In genomic region chr10:69901623-69902505, GRCh38 we compare ENCODE assay signal across 9 cellular contexts.
A peak's percentile ranks its signal among the peaks of the same experiment; 100 is the strongest.
DNase-seq lines count a peak whose midpoint lies in the region; ATAC-seq and TF ChIP-seq lines count a peak whose summit lies in the region.
"Had no signal": no experiment of that assay in that cellular context is flagged by ENCODE, and none has a peak within 500 bp of the region (broad histone marks: within the 10 kb centered on the region; RNA-seq: fewer than 3 reads in every experiment).

No MANE protein-coding gene starts in this region.

- H3K27ac ChIP-seq in sigmoid colon = no peak overlapping the region

- H3K4me3 Mint-ChIP-seq in WTC11 = no peak overlapping the region
- H3K4me3 Mint-ChIP-seq: activated T-cell treated with anti-CD3 and anti-CD28 coated beads, Interleukin-2, amount 50 U/mL, for 4 hours had no signal

- H3K36me3 Mint-ChIP-seq in WTC11 = no peaks in the 10 kb centered on the region

- ATAC-seq in WTC11 = peak; percentile 86
- peak; percentile 74 for ATAC-seq in Right ventricle myocardium superior (ENCODE audit: poor library complexity)
- no peak for ATAC-seq in HG03097 (IDR thresholded peaks at IDR 0.05; ENCODE audit: low FRiP score, unreplicated experiment)
- ATAC-seq in HG03139 (IDR thresholded peaks at IDR 0.05; ENCODE audit: unreplicated experiment) = no peak

- TF ChIP-seq EP300 in sigmoid colon (IDR thresholded peaks at IDR 0.05) = no peak

- CTCF ChIA-PET in WTC11 (lab: Charles Lee) = interaction anchor here (0.6 to 4.5 kb wide), 18 partner anchors 9 to 244 kb away, joined by 3 to 126 read pairs (median 6); partner anchors contain the start of genes COL13A1 and TYSND1

- intact Hi-C loops in Right ventricle myocardium superior (cut with DNase I) (no loop called here), sigmoid colon (cut with DNase I) (no loop called here)

- H3K4me1 Mint-ChIP-seq in WTC11 = peaks cover 35% of the 10 kb centered on the region

- POLR2A ChIA-PET in WTC11 (lab: Charles Lee) = no interaction called here

- H3K27me3 Mint-ChIP-seq in WTC11 (ENCODE audit: low read depth) = peaks cover 3% of the 10 kb centered on the region

- peak; percentile 11 for DNase-seq in NCI-H1436 (lab: John Stamatoyannopoulos, UW)
- no peak for DNase-seq in NCI-H1436 treated with DMSO at 0.1 percent for 48 hours (lab: John Stamatoyannopoulos, UW)
- peak; percentile 48 for DNase-seq in HT1080 (ENCODE audit: low read depth)
- peak; percentile 77 for DNase-seq in WTC11 (ENCODE audit: low spot score)
- no peak for DNase-seq in Right ventricle myocardium superior
- no peak for DNase-seq in sigmoid colon
- DNase-seq: activated T-cell treated with anti-CD3 and anti-CD28 coated beads, Interleukin-2, amount 50 U/mL, for 4 hours had no signal

- H3K27me3 ChIP-seq in sigmoid colon = no peaks in the 10 kb centered on the region

- no peaks in the 10 kb centered on the region for H3K9me3 ChIP-seq in sigmoid colon

- peaks cover 0 to 7% (median 0%) of the 10 kb centered on the region in 4 donors for H3K4me1 ChIP-seq in sigmoid colon

- TF ChIP-seq POLR2A in sigmoid colon (IDR thresholded peaks at IDR 0.05) = no peak

- 46 to 65% methylated on average over 10 of the region's 10 CpGs for WGBS in sigmoid colon, 2 donors

- no peaks in the 10 kb centered on the region for H3K9me3 Mint-ChIP-seq in WTC11
- H3K9me3 Mint-ChIP-seq: activated T-cell treated with anti-CD3 and anti-CD28 coated beads, Interleukin-2, amount 50 U/mL, for 4 hours had no signal

- H3K4me3 ChIP-seq in sigmoid colon = no peak overlapping the region

- H3K36me3 ChIP-seq in sigmoid colon = no peaks in the 10 kb centered on the region

- peak overlapping the region; percentile 86 for H3K27ac Mint-ChIP-seq in WTC11

- TF ChIP-seq CTCF in WTC11 (IDR thresholded peaks at IDR 0.05) (peak; percentile 61; the same call in 1 of the 2 replicates), sigmoid colon (IDR thresholded peaks at IDR 0.05) (peak; percentile 18 to 58 (median 56))

TF ChIP-seq in WTC11, 78 proteins besides CTCF, POLR2A, EP300 and RAD21:
- TF ChIP-seq, protein P1, sequence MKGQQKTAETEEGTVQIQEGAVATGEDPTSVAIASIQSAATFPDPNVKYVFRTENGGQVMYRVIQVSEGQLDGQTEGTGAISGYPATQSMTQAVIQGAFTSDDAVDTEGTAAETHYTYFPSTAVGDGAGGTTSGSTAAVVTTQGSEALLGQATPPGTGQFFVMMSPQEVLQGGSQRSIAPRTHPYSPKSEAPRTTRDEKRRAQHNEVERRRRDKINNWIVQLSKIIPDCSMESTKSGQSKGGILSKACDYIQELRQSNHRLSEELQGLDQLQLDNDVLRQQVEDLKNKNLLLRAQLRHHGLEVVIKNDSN (CRISPR knock-in tag; IDR thresholded peaks at IDR 0.05) = peak; percentile 89
- TF ChIP-seq NFYB (CRISPR knock-in tag; conservative IDR thresholded peaks at IDR 0.05; ENCODE audit: low read depth) (no peak), ZNF423 (CRISPR knock-in tag; IDR thresholded peaks at IDR 0.05) (no peak), USF2 (CRISPR knock-in tag; IDR thresholded peaks at IDR 0.05) (peak; percentile 91), ZNF396 (CRISPR knock-in tag; IDR thresholded peaks at IDR 0.05; ENCODE audit: borderline replicate concordance) (no peak), SMAD3 (CRISPR knock-in tag; IDR thresholded peaks at IDR 0.05; ENCODE audit: borderline replicate concordance) (no peak), ATF1 (CRISPR knock-in tag; IDR thresholded peaks at IDR 0.05) (no peak), GABPB1 (CRISPR knock-in tag; IDR thresholded peaks at IDR 0.05) (no peak), NFE2L1 (CRISPR knock-in tag; IDR thresholded peaks at IDR 0.05) (no peak), ELF4 (CRISPR knock-in tag; IDR thresholded peaks at IDR 0.05; ENCODE audit: low read depth) (no peak), AFF4 (CRISPR knock-in tag; IDR thresholded peaks at IDR 0.05; ENCODE audit: borderline replicate concordance) (no peak), SP1 (CRISPR knock-in tag; conservative IDR thresholded peaks at IDR 0.05) (no peak), JUN (CRISPR knock-in tag; IDR thresholded peaks at IDR 0.05) (no peak), TCF7 (CRISPR knock-in tag; IDR thresholded peaks at IDR 0.05; ENCODE audit: low read depth) (no peak), ZNF219 (CRISPR knock-in tag; IDR thresholded peaks at IDR 0.05; ENCODE audit: borderline replicate concordance) (no peak)
- TF ChIP-seq, protein P2, sequence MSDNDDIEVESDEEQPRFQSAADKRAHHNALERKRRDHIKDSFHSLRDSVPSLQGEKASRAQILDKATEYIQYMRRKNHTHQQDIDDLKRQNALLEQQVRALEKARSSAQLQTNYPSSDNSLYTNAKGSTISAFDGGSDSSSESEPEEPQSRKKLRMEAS (CRISPR knock-in tag; IDR thresholded peaks at IDR 0.05) = 0 out of 2 replicates have a peak, but pooled peaks have one; percentile 5
- TF ChIP-seq, protein P3, sequence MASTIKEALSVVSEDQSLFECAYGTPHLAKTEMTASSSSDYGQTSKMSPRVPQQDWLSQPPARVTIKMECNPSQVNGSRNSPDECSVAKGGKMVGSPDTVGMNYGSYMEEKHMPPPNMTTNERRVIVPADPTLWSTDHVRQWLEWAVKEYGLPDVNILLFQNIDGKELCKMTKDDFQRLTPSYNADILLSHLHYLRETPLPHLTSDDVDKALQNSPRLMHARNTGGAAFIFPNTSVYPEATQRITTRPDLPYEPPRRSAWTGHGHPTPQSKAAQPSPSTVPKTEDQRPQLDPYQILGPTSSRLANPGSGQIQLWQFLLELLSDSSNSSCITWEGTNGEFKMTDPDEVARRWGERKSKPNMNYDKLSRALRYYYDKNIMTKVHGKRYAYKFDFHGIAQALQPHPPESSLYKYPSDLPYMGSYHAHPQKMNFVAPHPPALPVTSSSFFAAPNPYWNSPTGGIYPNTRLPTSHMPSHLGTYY (CRISPR knock-in tag; IDR thresholded peaks at IDR 0.05) = no peak
- TF ChIP-seq, protein P4, sequence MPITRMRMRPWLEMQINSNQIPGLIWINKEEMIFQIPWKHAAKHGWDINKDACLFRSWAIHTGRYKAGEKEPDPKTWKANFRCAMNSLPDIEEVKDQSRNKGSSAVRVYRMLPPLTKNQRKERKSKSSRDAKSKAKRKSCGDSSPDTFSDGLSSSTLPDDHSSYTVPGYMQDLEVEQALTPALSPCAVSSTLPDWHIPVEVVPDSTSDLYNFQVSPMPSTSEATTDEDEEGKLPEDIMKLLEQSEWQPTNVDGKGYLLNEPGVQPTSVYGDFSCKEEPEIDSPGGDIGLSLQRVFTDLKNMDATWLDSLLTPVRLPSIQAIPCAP (CRISPR knock-in tag; IDR thresholded peaks at IDR 0.05) = no peak

Comparison
In these comparisons a context has a peak if more than half of its experiments do, and no peak if none do; other contexts are left out.
1. DNase-seq: peak in NCI-H1436 (single experiment), HT1080 (single experiment) and WTC11 (single experiment); none in NCI-H1436 treated with DMSO at 0.1 percent for 48 hours (single experiment), Right ventricle myocardium superior (single experiment) and sigmoid colon (single experiment).
2. ATAC-seq: peak in WTC11 (single experiment) and Right ventricle myocardium superior (single experiment); none in HG03097 (single experiment) and HG03139 (single experiment).